Comparison of ENCODE assay signal across 1 cellular context in genomic region chr20:60013296-60014142, GRCh38.
TF ChIP-seq lines count a peak whose summit lies in the region.

No MANE protein-coding gene starts in this region.

TF ChIP-seq in HEK293, 187 proteins besides CTCF, POLR2A, EP300 and RAD21 (continued from another document):
- peak; percentile 88 for TF ChIP-seq PRDM4 (tag by site-specific recombination; IDR thresholded peaks at IDR 0.05)
